ENCODE assay signal across 8 cellular contexts in genomic region chr19:45467115-45467455, GRCh38. TPM values are rescaled to one million over a fixed set of nuclear protein-coding genes. Genes with fewer than 3 reads are reported as not detected.
DNase-seq lines count a peak whose midpoint lies in the region; ATAC-seq, FAIRE-seq and TF ChIP-seq lines count a peak whose summit lies in the region.

No MANE protein-coding gene starts in this region.

- no peaks in the 10 kb centered on the region for H3K9me3 Mint-ChIP-seq in endodermal cell

- ATAC-seq in DND-41 (ENCODE audit: insufficient read depth, low read depth) (no peak), GM18858 (IDR thresholded peaks at IDR 0.05; ENCODE audit: unreplicated experiment) (no peak), GM21619 (IDR thresholded peaks at IDR 0.05; ENCODE audit: unreplicated experiment) (no peak)

- DNase-seq in DND-41 (no peak), NT2/D1 (ENCODE audit: low read depth, low spot score) (no peak), endodermal cell (no peak), ovary (no peak), small intestine (no peak), NCI-H1930 (lab: John Stamatoyannopoulos, UW) (no peak)

- peaks cover 4% of the 10 kb centered on the region for H3K27me3 Mint-ChIP-seq in endodermal cell (ENCODE audit: insufficient read depth)

- peak overlapping the region; percentile 99 for H3K4me2 ChIP-seq in DND-41 (ENCODE audit: insufficient read depth, low read length)

- FAIRE-seq in small intestine (lab: Jason Lieb, UNC), result no peak

- no peak for TF ChIP-seq POLR2A in ovary (IDR thresholded peaks at IDR 0.05)

- H3K9ac ChIP-seq in DND-41 (ENCODE audit: low read depth, low read length), result peak overlapping the region; percentile 43
- peak overlapping the region; percentile 44 for H3K9ac ChIP-seq in NT2/D1 (ENCODE audit: insufficient read length, low read depth)
- peak overlapping the region; percentile 95 for H3K9ac ChIP-seq in endodermal cell (ENCODE audit: extremely low read depth, low read length, poor library complexity, severe bottlenecking)

- H3K27ac ChIP-seq in DND-41 (ENCODE audit: low read length) (no peak overlapping the region), endodermal cell (ENCODE audit: low read depth, low read length) (no peak overlapping the region), ovary (peak overlapping the region; percentile 90 to 95), small intestine (ENCODE audit: low read depth in 1 of 2, low read length in 1 of 2) (peak overlapping the region in 1 of 2 donors; percentile 96)

- peaks cover 36% of the 10 kb centered on the region for H3K4me1 ChIP-seq in DND-41 (ENCODE audit: insufficient read depth, low read length)
- H3K4me1 ChIP-seq in NT2/D1 (ENCODE audit: insufficient read depth, insufficient read length), result peaks cover 10% of the 10 kb centered on the region
- no peaks in the 10 kb centered on the region for H3K4me1 ChIP-seq in endodermal cell (ENCODE audit: control insufficient read depth, insufficient read depth, low read length)
- H3K4me1 ChIP-seq in ovary (ENCODE audit: insufficient read depth), result peaks cover 12% of the 10 kb centered on the region
- H3K4me1 ChIP-seq in small intestine (ENCODE audit: control insufficient read depth in 2 of 2, insufficient read depth in 1 of 2, low read depth in 1 of 2, low read length in 1 of 2), result peaks cover 2 to 4% of the 10 kb centered on the region in 2 donors

- peak overlapping the region; percentile 77 for H3K4me3 Mint-ChIP-seq in endodermal cell

- no peaks in the 10 kb centered on the region for H3K79me2 ChIP-seq in DND-41 (ENCODE audit: insufficient read depth, low read length)

- H3K4me1 Mint-ChIP-seq in endodermal cell, result peaks cover under 1% of the 10 kb centered on the region

- no peaks in the 10 kb centered on the region for H3K36me3 Mint-ChIP-seq in endodermal cell (ENCODE audit: low read depth)

- H3K27me3 ChIP-seq in DND-41 (ENCODE audit: insufficient read depth, low read length, poor library complexity), result peaks cover 5% of the 10 kb centered on the region
- H3K27me3 ChIP-seq in NT2/D1 (ENCODE audit: insufficient read depth, insufficient read length), result no peaks in the 10 kb centered on the region
- H3K27me3 ChIP-seq in endodermal cell (ENCODE audit: control insufficient read depth, insufficient read depth, low read length, poor library complexity, severe bottlenecking), result peaks cover 9% of the 10 kb centered on the region
- no peaks in the 10 kb centered on the region for H3K27me3 ChIP-seq in ovary
- H3K27me3 ChIP-seq in small intestine (ENCODE audit: control insufficient read depth in 2 of 2, insufficient read depth in 2 of 2, low read length in 2 of 2), result no peaks in the 10 kb centered on the region

- H3K9me3 ChIP-seq in DND-41 (ENCODE audit: insufficient read depth, low read length, severe bottlenecking), result no peaks in the 10 kb centered on the region
- no peaks in the 10 kb centered on the region for H3K9me3 ChIP-seq in NT2/D1 (ENCODE audit: insufficient read depth, low read length)
- H3K9me3 ChIP-seq in endodermal cell (ENCODE audit: control insufficient read depth, low read length), result no peaks in the 10 kb centered on the region
- H3K9me3 ChIP-seq in ovary, result no peaks in the 10 kb centered on the region
- H3K9me3 ChIP-seq in small intestine (ENCODE audit: control insufficient read depth, low read depth), result no peaks in the 10 kb centered on the region

- intact Hi-C loops in ovary (cut with DNase I), result no loop called here

- peaks cover 14% of the 10 kb centered on the region for H4K20me1 ChIP-seq in DND-41 (ENCODE audit: insufficient read depth, low read length)

- no peak for TF ChIP-seq EP300 in ovary (IDR thresholded peaks at IDR 0.05)

- H3K4me3 ChIP-seq in DND-41 (ENCODE audit: low read depth in 1 of 2, low read length in 2 of 2), result peak overlapping the region; percentile 15 to 88; a peak in 3 of 4 replicates
- H3K4me3 ChIP-seq in NT2/D1 (ENCODE audit: insufficient read length, low read depth), result peak overlapping the region; percentile 37
- peak overlapping the region; percentile 92 for H3K4me3 ChIP-seq in endodermal cell (ENCODE audit: low read length)
- peak overlapping the region; percentile 53 for H3K4me3 ChIP-seq in ovary
- peak overlapping the region in 1 of 2 donors; percentile 58 for H3K4me3 ChIP-seq in small intestine (ENCODE audit: low read depth in 1 of 2, low read length in 2 of 2)

- H3K27ac Mint-ChIP-seq in endodermal cell, result peak overlapping the region; percentile 92

- peak overlapping the region; percentile 36; the same call in 1 of the 2 replicates for H2AFZ ChIP-seq in DND-41 (ENCODE audit: low read depth, low read length)

- TF ChIP-seq CTCF in DND-41 (IDR thresholded peaks at IDR 0.05; ENCODE audit: borderline replicate concordance, extremely low read depth, low read length, poor library complexity, severe bottlenecking) (peak; percentile 43), endodermal cell (conservative IDR thresholded peaks at IDR 0.05) (no peak), ovary (IDR thresholded peaks at IDR 0.05) (peak in 1 of 3 donors; percentile 5)

- WGBS in endodermal cell (ENCODE audit: insufficient coverage in 1 of 2, insufficient read length in 1 of 2), 2 experiments, result 0 to 13% methylated on average over 2 to 11 of the region's 11 CpGs
- WGBS in ovary, 3 donors, result 0 to 2% (median 1%) methylated on average over 11 of the region's 11 CpGs
- 2% methylated on average over 11 of the region's 11 CpGs for WGBS in small intestine, 3 donors

- H3K36me3 ChIP-seq in DND-41 (ENCODE audit: insufficient read depth, low read length), result no peaks in the 10 kb centered on the region
- H3K36me3 ChIP-seq in NT2/D1 (ENCODE audit: insufficient read depth, insufficient read length, low read length), result no peaks in the 10 kb centered on the region
- no peaks in the 10 kb centered on the region for H3K36me3 ChIP-seq in endodermal cell (ENCODE audit: control insufficient read depth, insufficient read depth, low read length)
- H3K36me3 ChIP-seq in ovary, result no peaks in the 10 kb centered on the region
- H3K36me3 ChIP-seq in small intestine (ENCODE audit: control insufficient read depth in 2 of 2, insufficient read depth in 2 of 2, low read length in 2 of 2), result no peaks in the 10 kb centered on the region

RNA-seq across cellular contexts. Expression of gene FOSB, which starts 0.7 kb away (rescaled TPM):
- total RNA-seq in endodermal cell (1 to 10 TPM; 1.6 to 3.0 TPM), ovary (100 to 1,000 TPM in 3 of 7 donors, 10 to 100 TPM in 2, 1 to 10 TPM in 2; 2.9 to 295 (median 44.3) TPM)
- 1.6 TPM for polyA plus RNA-seq in endodermal cell (2013, experiment 1 of 2)
- polyA plus RNA-seq in endodermal cell (2013, experiment 2 of 2), result 1.4 TPM
- polyA plus RNA-seq in ovary (100 to 1,000 TPM in 1 of 2 donors, 1 to 10 TPM in 1; 4.9 to 142 TPM), small intestine (10 to 100 TPM in 1 of 3 donors, 1 to 10 TPM in 1, under 1 TPM in 1; 0.89 to 19.0 (median 2.2) TPM)

RNA-seq across cellular contexts. Expression of gene RTN2, which starts 29.8 kb away (rescaled TPM):
- total RNA-seq in endodermal cell (10 to 100 TPM; 15.7 to 18.5 TPM), ovary (1 to 10 TPM in 5 of 7 donors, under 1 TPM in 2; 0.63 to 4.7 (median 2.5) TPM)
- 23.8 TPM for polyA plus RNA-seq in endodermal cell (2013, experiment 1 of 2)
- 25.9 TPM for polyA plus RNA-seq in endodermal cell (2013, experiment 2 of 2)
- polyA plus RNA-seq in ovary (1 to 10 TPM; 3.0 to 5.0 TPM), small intestine (1 to 10 TPM; 1.6 to 9.1 (median 1.9) TPM)

RNA-seq across cellular contexts. Expression of gene PPM1N, which starts 31.2 kb away (rescaled TPM):
- total RNA-seq in endodermal cell, result 1 to 10 TPM; 3.2 to 3.5 TPM
- 2.6 TPM for polyA plus RNA-seq in endodermal cell (2013, experiment 1 of 2)
- 1.9 TPM for polyA plus RNA-seq in endodermal cell (2013, experiment 2 of 2)
- total RNA-seq in ovary, result 1 to 10 TPM in 3 of 7 donors, under 1 TPM in 3, not detected in 1; 0.40 to 1.7 (median 1.0) TPM
- polyA plus RNA-seq in ovary, result under 1 TPM; 0.21 to 0.93 TPM
- polyA plus RNA-seq in small intestine, result 1 to 10 TPM; 1.3 to 1.9 (median 1.8) TPM

RNA-seq across cellular contexts. Expression of gene VASP, which starts 40.2 kb away (rescaled TPM):
- total RNA-seq in endodermal cell (100 to 1,000 TPM; 134 to 144 TPM), ovary (10 to 100 TPM; 15.7 to 83.2 (median 58.2) TPM)
- polyA plus RNA-seq in endodermal cell (2013, experiment 1 of 2), result 54.2 TPM
- polyA plus RNA-seq in endodermal cell (2013, experiment 2 of 2), result 55.2 TPM
- polyA plus RNA-seq in ovary (10 to 100 TPM; 23.9 to 48.4 TPM), small intestine (100 to 1,000 TPM in 2 of 3 donors, 10 to 100 TPM in 1; 93.2 to 132 (median 128) TPM)

RNA-seq across cellular contexts. Expression of gene ERCC1, which starts 43.4 kb away (rescaled TPM):
- total RNA-seq in endodermal cell (10 to 100 TPM; 53.5 to 63.6 TPM), ovary (10 to 100 TPM; 70.7 to 98.6 (median 83.9) TPM)
- 70.3 TPM for polyA plus RNA-seq in endodermal cell (2013, experiment 1 of 2)
- 66.1 TPM for polyA plus RNA-seq in endodermal cell (2013, experiment 2 of 2)
- polyA plus RNA-seq in ovary (10 to 100 TPM; 41.1 to 64.3 TPM), small intestine (10 to 100 TPM; 30.3 to 42.4 (median 32.7) TPM)

Comparison
In these comparisons a context has a peak if more than half of its experiments do, and no peak if none do; other contexts are left out.
1. H3K27ac ChIP-seq: peak in ovary (2 of 2); none in DND-41 (single experiment) and endodermal cell (single experiment).
2. H3K9ac ChIP-seq: peak in every context shown above with its lines; median percentile 95 in endodermal cell; 44 in NT2/D1; 43 in DND-41.